1 cellular context compared by ENCODE assay signal in the genomic region with DNA sequence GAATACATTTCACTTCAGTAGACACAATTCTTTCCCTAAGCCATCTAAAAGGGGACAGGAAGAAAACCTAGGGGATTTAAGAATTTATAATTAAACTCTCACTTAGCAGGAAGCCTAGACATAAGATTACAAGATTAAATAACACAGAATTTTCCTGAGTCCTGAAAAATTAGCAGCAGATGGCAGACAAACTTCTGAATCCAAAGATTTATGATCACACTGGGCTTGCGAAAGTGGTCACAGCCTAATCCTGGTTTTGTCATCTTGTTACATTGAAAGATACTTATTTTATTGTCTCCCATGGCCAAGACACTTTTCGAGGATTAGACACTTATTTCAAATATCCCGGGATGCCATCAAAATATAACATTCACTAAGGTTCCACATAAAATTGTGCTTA.
TF ChIP-seq lines count a peak whose summit lies in the region.

No MANE protein-coding gene starts in this region.

TF ChIP-seq in HepG2, 621 proteins besides CTCF, POLR2A, EP300 and RAD21:
- TF ChIP-seq TBX3 (IDR thresholded peaks at IDR 0.05; ENCODE audit: borderline replicate concordance) (no peak), ZNF558 (CRISPR knock-in tag; IDR thresholded peaks at IDR 0.05; ENCODE audit: borderline replicate concordance) (no peak), ZNF337 (CRISPR knock-in tag; IDR thresholded peaks at IDR 0.05; ENCODE audit: borderline replicate concordance, low read depth) (no peak), ZFP1 (CRISPR knock-in tag; IDR thresholded peaks at IDR 0.05) (no peak), ADNP (CRISPR knock-in tag; IDR thresholded peaks at IDR 0.05) (no peak), ZNF589 (CRISPR knock-in tag; conservative IDR thresholded peaks at IDR 0.05) (no peak), ERF (CRISPR knock-in tag; IDR thresholded peaks at IDR 0.05) (no peak), JUND (CRISPR knock-in tag; IDR thresholded peaks at IDR 0.05) (no peak), ZSCAN20 (CRISPR knock-in tag; IDR thresholded peaks at IDR 0.05; ENCODE audit: borderline replicate concordance) (no peak)
- TF ChIP-seq, protein P1, sequence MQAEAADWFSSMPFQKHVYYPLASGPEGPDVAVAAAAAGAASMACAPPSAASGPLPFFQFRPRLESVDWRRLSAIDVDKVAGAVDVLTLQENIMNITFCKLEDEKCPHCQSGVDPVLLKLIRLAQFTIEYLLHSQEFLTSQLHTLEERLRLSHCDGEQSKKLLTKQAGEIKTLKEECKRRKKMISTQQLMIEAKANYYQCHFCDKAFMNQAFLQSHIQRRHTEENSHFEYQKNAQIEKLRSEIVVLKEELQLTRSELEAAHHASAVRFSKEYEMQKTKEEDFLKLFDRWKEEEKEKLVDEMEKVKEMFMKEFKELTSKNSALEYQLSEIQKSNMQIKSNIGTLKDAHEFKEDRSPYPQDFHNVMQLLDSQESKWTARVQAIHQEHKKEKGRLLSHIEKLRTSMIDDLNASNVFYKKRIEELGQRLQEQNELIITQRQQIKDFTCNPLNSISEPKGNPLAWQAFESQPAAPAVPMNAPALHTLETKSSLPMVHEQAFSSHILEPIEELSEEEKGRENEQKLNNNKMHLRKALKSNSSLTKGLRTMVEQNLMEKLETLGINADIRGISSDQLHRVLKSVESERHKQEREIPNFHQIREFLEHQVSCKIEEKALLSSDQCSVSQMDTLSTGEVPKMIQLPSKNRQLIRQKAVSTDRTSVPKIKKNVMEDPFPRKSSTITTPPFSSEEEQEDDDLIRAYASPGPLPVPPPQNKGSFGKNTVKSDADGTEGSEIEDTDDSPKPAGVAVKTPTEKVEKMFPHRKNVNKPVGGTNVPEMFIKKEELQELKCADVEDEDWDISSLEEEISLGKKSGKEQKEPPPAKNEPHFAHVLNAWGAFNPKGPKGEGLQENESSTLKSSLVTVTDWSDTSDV (CRISPR knock-in tag; IDR thresholded peaks at IDR 0.05), result no peak
- TF ChIP-seq, protein P2, sequence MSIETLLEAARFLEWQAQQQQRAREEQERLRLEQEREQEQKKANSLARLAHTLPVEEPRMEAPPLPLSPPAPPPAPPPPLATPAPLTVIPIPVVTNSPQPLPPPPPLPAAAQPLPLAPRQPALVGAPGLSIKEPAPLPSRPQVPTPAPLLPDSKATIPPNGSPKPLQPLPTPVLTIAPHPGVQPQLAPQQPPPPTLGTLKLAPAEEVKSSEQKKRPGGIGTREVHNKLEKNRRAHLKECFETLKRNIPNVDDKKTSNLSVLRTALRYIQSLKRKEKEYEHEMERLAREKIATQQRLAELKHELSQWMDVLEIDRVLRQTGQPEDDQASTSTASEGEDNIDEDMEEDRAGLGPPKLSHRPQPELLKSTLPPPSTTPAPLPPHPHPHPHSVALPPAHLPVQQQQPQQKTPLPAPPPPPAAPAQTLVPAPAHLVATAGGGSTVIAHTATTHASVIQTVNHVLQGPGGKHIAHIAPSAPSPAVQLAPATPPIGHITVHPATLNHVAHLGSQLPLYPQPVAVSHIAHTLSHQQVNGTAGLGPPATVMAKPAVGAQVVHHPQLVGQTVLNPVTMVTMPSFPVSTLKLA (IDR thresholded peaks at IDR 0.05), result no peak
